34 cellular contexts compared by ENCODE assay signal in genomic region chr1:119363162-119363561, GRCh38. TPM values are rescaled to one million over a fixed set of nuclear protein-coding genes. Genes with fewer than 3 reads are reported as not detected.
"Had no signal": no experiment of that assay in that cellular context is flagged by ENCODE, and none has a peak within 500 bp of the region (broad histone marks: within the 10 kb centered on the region; RNA-seq: fewer than 3 reads in every experiment).

No MANE protein-coding gene starts in this region.

- H3K4me3 ChIP-seq: left lung, lower lobe of right lung, pancreas, prostate gland, sigmoid colon, spleen, thyroid gland, transverse colon, upper lobe of left lung, vagina had no signal

- H3K9me3 Mint-ChIP-seq: mesothelial cell of epicardium; natural killer cell; nephron progenitor cell; stimulated activated effector memory CD8-positive, alpha-beta T cell treated with anti-CD3 and anti-CD28 coated beads, Interleukin-12 subunit alpha, Interleukin-12 subunit beta, amount 100 ng/mL, for 72 hours; stimulated activated naive CD8-positive, alpha-beta T cell treated with anti-CD3 and anti-CD28 coated beads, Interleukin-15, amount 100 ng/mL, for 72 hours had no signal

- ATAC-seq: left colon; left lung; lower lobe of right lung; natural killer cell; pancreas; right cardiac atrium; stimulated activated effector memory CD8-positive, alpha-beta T cell treated with anti-CD3 and anti-CD28 coated beads, Interleukin-12 subunit alpha, Interleukin-12 subunit beta, amount 100 ng/mL, for 72 hours; stimulated activated naive CD8-positive, alpha-beta T cell treated with anti-CD3 and anti-CD28 coated beads, Interleukin-15, amount 100 ng/mL, for 72 hours had no signal

- H3K4me1 Mint-ChIP-seq: immature natural killer cell; naive B cell; natural killer cell; stimulated activated effector memory CD8-positive, alpha-beta T cell treated with anti-CD3 and anti-CD28 coated beads, Interleukin-12 subunit alpha, Interleukin-12 subunit beta, amount 100 ng/mL, for 72 hours; stimulated activated naive CD8-positive, alpha-beta T cell treated with anti-CD3 and anti-CD28 coated beads, Interleukin-15, amount 100 ng/mL, for 72 hours had no signal

- H3K4me1 ChIP-seq: left lung, lower lobe of right lung, pancreas, prostate gland, sigmoid colon, spleen, thyroid gland, transverse colon, upper lobe of left lung, vagina had no signal

- H3K27ac Mint-ChIP-seq: immature natural killer cell; mesothelial cell of epicardium; naive B cell; natural killer cell; nephron progenitor cell; stimulated activated effector memory CD8-positive, alpha-beta T cell treated with anti-CD3 and anti-CD28 coated beads, Interleukin-12 subunit alpha, Interleukin-12 subunit beta, amount 100 ng/mL, for 72 hours; stimulated activated naive CD8-positive, alpha-beta T cell treated with anti-CD3 and anti-CD28 coated beads, Interleukin-15, amount 100 ng/mL, for 72 hours had no signal

- DNase-seq: hypothalamus; immature natural killer cell; kidney; left colon; lower lobe of right lung; mammary epithelial cell; mesenchymal stem cell; naive B cell; natural killer cell; nephron progenitor cell; nucleus accumbens; pancreas; posterior cingulate gyrus; retina; right cardiac atrium; sigmoid colon; small intestine; spleen; stimulated activated CD4-positive, alpha-beta T cell treated with anti-CD3 and anti-CD28 coated beads, Interleukin-4, amount 100 ng/mL, for 24 hours; stimulated activated naive CD4-positive, alpha-beta T cell treated with Interleukin-2 at 50 U/mL for 16 hours; stimulated activated naive CD8-positive, alpha-beta T cell treated with anti-CD3 and anti-CD28 coated beads, Interleukin-15, amount 100 ng/mL, for 72 hours; substantia nigra; thyroid gland; transverse colon had no signal

- H3K27ac ChIP-seq: left lung, lower lobe of right lung, pancreas, prostate gland, sigmoid colon, spleen, thyroid gland, transverse colon, upper lobe of left lung, vagina had no signal

- H3K4me3 Mint-ChIP-seq: immature natural killer cell; mesothelial cell of epicardium; natural killer cell; nephron progenitor cell; stimulated activated effector memory CD8-positive, alpha-beta T cell treated with anti-CD3 and anti-CD28 coated beads, Interleukin-12 subunit alpha, Interleukin-12 subunit beta, amount 100 ng/mL, for 72 hours; stimulated activated naive CD8-positive, alpha-beta T cell treated with anti-CD3 and anti-CD28 coated beads, Interleukin-15, amount 100 ng/mL, for 72 hours had no signal

- H3K27me3 ChIP-seq: left lung, pancreas, sigmoid colon, thyroid gland, transverse colon, upper lobe of left lung, vagina had no signal

- H3K9me3 ChIP-seq: left lung, lower lobe of right lung, pancreas, prostate gland, sigmoid colon, spleen, thyroid gland, transverse colon, upper lobe of left lung, vagina had no signal

- H3K36me3 Mint-ChIP-seq: immature natural killer cell; mesothelial cell of epicardium; naive B cell; natural killer cell; stimulated activated effector memory CD8-positive, alpha-beta T cell treated with anti-CD3 and anti-CD28 coated beads, Interleukin-12 subunit alpha, Interleukin-12 subunit beta, amount 100 ng/mL, for 72 hours had no signal

- H3K36me3 ChIP-seq: left lung, lower lobe of right lung, pancreas, prostate gland, sigmoid colon, spleen, thyroid gland, transverse colon, upper lobe of left lung, vagina had no signal

RNA-seq across cellular contexts. Expression of gene HAO2, which starts 5.4 kb away (rescaled TPM):
- total RNA-seq: left colon, left lung, lower lobe of right lung, mammary epithelial cell, mesothelial cell of epicardium, mononuclear cell, natural killer cell, osteoblast, pancreas, prostate gland, right cardiac atrium, sigmoid colon, temporal lobe, thyroid gland, transverse colon, vagina had no signal
- polyA plus RNA-seq: immature natural killer cell, mammary epithelial cell, pancreas, right cardiac atrium, sigmoid colon had no signal

RNA-seq across cellular contexts. Expression of gene HSD3B2, which starts 51.8 kb away (rescaled TPM):
- total RNA-seq: kidney, left lung, lower lobe of right lung, mammary epithelial cell, mononuclear cell, natural killer cell, osteoblast, sigmoid colon, spleen, temporal lobe, urinary bladder had no signal
- polyA plus RNA-seq: immature natural killer cell, mammary epithelial cell, pancreas, right cardiac atrium, urinary bladder had no signal
